31 cellular contexts compared by ENCODE assay signal in genomic region chr3:44395714-44396113, GRCh38.
"Had no signal": no experiment of that assay in that cellular context is flagged by ENCODE, and none has a peak within 500 bp of the region (broad histone marks: within the 10 kb centered on the region; RNA-seq: fewer than 3 reads in every experiment).

No MANE protein-coding gene starts in this region.

- H3K9me3 Mint-ChIP-seq: activated B cell treated with CpG ODN at 0.5 μM for 24 hours; activated CD8-positive, alpha-beta T cell treated with anti-CD3 and anti-CD28 coated beads for 36 hours; activated naive CD4-positive, alpha-beta T cell treated with anti-CD3 and anti-CD28 coated beads, Interleukin-2, amount 50 U/mL, for 24 hours; activated naive CD8-positive, alpha-beta T cell treated with anti-CD3 and anti-CD28 coated beads, Interleukin-2, amount 50 U/mL, for 24 hours had no signal

- ATAC-seq: activated CD8-positive, alpha-beta T cell treated with anti-CD3 and anti-CD28 coated beads for 36 hours; activated naive CD8-positive, alpha-beta T cell treated with anti-CD3 and anti-CD28 coated beads, Interleukin-2, amount 50 U/mL, for 24 hours; activated T-cell treated with anti-CD3 and anti-CD28 coated beads, Interleukin-2, amount 50 U/mL, for 4 hours had no signal

- H3K27me3 Mint-ChIP-seq: activated B cell treated with CpG ODN at 0.5 μM for 24 hours; activated CD4-positive, alpha-beta memory T cell treated with anti-CD3 and anti-CD28 coated beads for 36 hours; activated CD4-positive, alpha-beta T cell treated with anti-CD3 and anti-CD28 coated beads, Interleukin-2, amount 10 ng/mL, durations not matched to agents 24 days and 14 days; activated CD8-positive, alpha-beta T cell treated with anti-CD3 and anti-CD28 coated beads for 36 hours; activated naive CD4-positive, alpha-beta T cell treated with anti-CD3 and anti-CD28 coated beads, Interleukin-2, amount 10 ng/mL, durations not matched to agents 7 days and 5 days; activated naive CD4-positive, alpha-beta T cell treated with anti-CD3 and anti-CD28 coated beads, Interleukin-2, amount 50 U/mL, for 24 hours; activated naive CD8-positive, alpha-beta T cell; activated naive CD8-positive, alpha-beta T cell treated with anti-CD3 and anti-CD28 coated beads, Interleukin-2, amount 10 ng/mL, durations not matched to agents 7 days and 5 days; activated naive CD8-positive, alpha-beta T cell treated with anti-CD3 and anti-CD28 coated beads, Interleukin-2, amount 50 U/mL, for 24 hours; brain had no signal

- H3K27me3 ChIP-seq: ascending aorta had no signal

- H3K4me1 ChIP-seq: ascending aorta had no signal

- H3K4me1 Mint-ChIP-seq: activated B cell treated with CpG ODN at 0.5 μM for 24 hours; activated CD4-positive, alpha-beta T cell treated with anti-CD3 and anti-CD28 coated beads, Interleukin-2, amount 10 ng/mL, durations not matched to agents 24 days and 14 days; activated naive CD4-positive, alpha-beta T cell treated with anti-CD3 and anti-CD28 coated beads, Interleukin-2, amount 50 U/mL, for 24 hours; activated naive CD8-positive, alpha-beta T cell treated with anti-CD3 and anti-CD28 coated beads, Interleukin-2, amount 50 U/mL, for 24 hours had no signal

- H3K4me3 Mint-ChIP-seq: activated B cell treated with CpG ODN at 0.5 μM for 24 hours; activated CD4-positive, alpha-beta memory T cell treated with anti-CD3 and anti-CD28 coated beads for 36 hours; activated CD4-positive, alpha-beta T cell treated with anti-CD3 and anti-CD28 coated beads, Interleukin-2, amount 10 ng/mL, durations not matched to agents 24 days and 14 days; activated CD8-positive, alpha-beta T cell treated with anti-CD3 and anti-CD28 coated beads for 36 hours; activated naive CD4-positive, alpha-beta T cell treated with anti-CD3 and anti-CD28 coated beads, Interleukin-2, amount 10 ng/mL, durations not matched to agents 7 days and 5 days; activated naive CD4-positive, alpha-beta T cell treated with anti-CD3 and anti-CD28 coated beads, Interleukin-2, amount 50 U/mL, for 24 hours; activated naive CD8-positive, alpha-beta T cell; activated naive CD8-positive, alpha-beta T cell treated with anti-CD3 and anti-CD28 coated beads, Interleukin-2, amount 10 ng/mL, durations not matched to agents 7 days and 5 days; activated naive CD8-positive, alpha-beta T cell treated with anti-CD3 and anti-CD28 coated beads, Interleukin-2, amount 50 U/mL, for 24 hours; activated T-cell treated with anti-CD3 and anti-CD28 coated beads, Interleukin-2, amount 50 U/mL, for 4 hours; brain; T-helper 1 cell treated with Interleukin-12 subunit alpha and Interleukin-12 subunit beta and Interleukin-4 antibody, amounts not matched to agents 30 μg/mL and 1 μg/mL, for 36 hours; T-helper 2 cell treated with Interferon-gamma antibody and Interleukin-4, amounts not matched to agents 5 μg/mL and 100 μg/mL, for 36 hours had no signal

- H3K4me3 ChIP-seq: ascending aorta had no signal

- H3K27ac Mint-ChIP-seq: activated B cell treated with CpG ODN at 0.5 μM for 24 hours; activated CD4-positive, alpha-beta memory T cell treated with anti-CD3 and anti-CD28 coated beads for 36 hours; activated CD4-positive, alpha-beta T cell treated with anti-CD3 and anti-CD28 coated beads, Interleukin-2, amount 10 ng/mL, durations not matched to agents 24 days and 14 days; activated CD8-positive, alpha-beta T cell treated with anti-CD3 and anti-CD28 coated beads for 36 hours; activated naive CD4-positive, alpha-beta T cell treated with anti-CD3 and anti-CD28 coated beads, Interleukin-2, amount 10 ng/mL, durations not matched to agents 7 days and 5 days; activated naive CD4-positive, alpha-beta T cell treated with anti-CD3 and anti-CD28 coated beads, Interleukin-2, amount 50 U/mL, for 24 hours; activated naive CD8-positive, alpha-beta T cell; activated naive CD8-positive, alpha-beta T cell treated with anti-CD3 and anti-CD28 coated beads, Interleukin-2, amount 10 ng/mL, durations not matched to agents 7 days and 5 days; activated naive CD8-positive, alpha-beta T cell treated with anti-CD3 and anti-CD28 coated beads, Interleukin-2, amount 50 U/mL, for 24 hours; activated T-helper 2 cell treated with anti-CD3 and anti-CD28 coated beads, Interferon-gamma antibody, Interleukin-2, Interleukin-4, amounts not matched to agents 10 μg/mL and 5 μg/mL and 100 μg/mL, durations not matched to agents 14 hours and 24 hours and 36 hours; T-helper 1 cell treated with Interleukin-12 subunit alpha and Interleukin-12 subunit beta and Interleukin-4 antibody, amounts not matched to agents 30 μg/mL and 1 μg/mL, for 36 hours; T-helper 2 cell treated with Interferon-gamma antibody and Interleukin-4, amounts not matched to agents 5 μg/mL and 100 μg/mL, for 36 hours had no signal

- DNase-seq: activated B cell treated with CpG ODN at 0.5 μM for 24 hours; activated CD4-positive, alpha-beta memory T cell treated with anti-CD3 and anti-CD28 coated beads for 36 hours; activated CD4-positive, alpha-beta T cell treated with anti-CD3 and anti-CD28 coated beads for 4 hours; activated CD4-positive, alpha-beta T cell treated with anti-CD3 and anti-CD28 coated beads, Interleukin-2, amount 10 ng/mL, durations not matched to agents 24 days and 14 days; activated CD4-positive, alpha-beta T cell treated with anti-CD3 and anti-CD28 coated beads, Interleukin-2, amount 50 U/mL, for 1 hour; activated CD4-positive, alpha-beta T cell treated with anti-CD3 and anti-CD28 coated beads, Interleukin-2, amount 50 U/mL, for 4 hours; activated CD4-positive, CD25-positive, alpha-beta regulatory T cell treated with anti-CD3 and anti-CD28 coated beads, Interleukin-2, amount 50 U/mL, for 72 hours; activated CD8-positive, alpha-beta memory T cell treated with anti-CD3 and anti-CD28 coated beads, Interleukin-2, amount 50 U/mL, for 4 hours; activated CD8-positive, alpha-beta T cell treated with anti-CD3 and anti-CD28 coated beads for 36 hours; activated effector memory CD4-positive, alpha-beta T cell treated with Interleukin-2 at 50 U/mL for 16 hours; activated gamma-delta T cell; activated naive CD4-positive, alpha-beta T cell treated with anti-CD3 and anti-CD28 coated beads, Interleukin-2, amount 10 ng/mL, durations not matched to agents 7 days and 5 days; activated naive CD4-positive, alpha-beta T cell treated with Interleukin-2 at 50 U/mL for 16 hours; activated naive CD8-positive, alpha-beta T cell treated with anti-CD3 and anti-CD28 coated beads, Interleukin-2, amount 10 ng/mL, durations not matched to agents 7 days and 5 days; activated naive CD8-positive, alpha-beta T cell treated with anti-CD3 and anti-CD28 coated beads, Interleukin-2, amount 50 U/mL, for 24 hours; activated T-cell treated with anti-CD3 and anti-CD28 coated beads for 4 hours; activated T-cell treated with anti-CD3 and anti-CD28 coated beads, Interleukin-2, amount 50 U/mL, for 1 hour; activated T-cell treated with anti-CD3 and anti-CD28 coated beads, Interleukin-2, amount 50 U/mL, for 4 hours; amygdala; anterior cingulate cortex; central memory CD4-positive, alpha-beta T cell; T-helper 1 cell; T-helper 2 cell; T-helper 9 cell had no signal

- H3K27ac ChIP-seq: ascending aorta had no signal

- H3K9me3 ChIP-seq: ascending aorta had no signal
